Comparison of ENCODE assay signal across 1 cellular context in genomic region chr13:51921790-51922740, GRCh38.
TF ChIP-seq lines count a peak whose summit lies in the region.

No MANE protein-coding gene starts in this region.

TF ChIP-seq in H1, 55 proteins besides CTCF, POLR2A, EP300 and RAD21 (continued from another document):
- TF ChIP-seq MAFK (IDR thresholded peaks at IDR 0.05; ENCODE audit: low read depth, low read length): no peak
- no peak for TF ChIP-seq SUZ12 (IDR thresholded peaks at IDR 0.05; ENCODE audit: low read length)
- no peak for TF ChIP-seq TBP (IDR thresholded peaks at IDR 0.05; ENCODE audit: low read depth, low read length)
- no peak for TF ChIP-seq MAX (IDR thresholded peaks at IDR 0.05)
- TF ChIP-seq SAP30 (IDR thresholded peaks at IDR 0.05; ENCODE audit: insufficient read depth, insufficient replicate concordance, low read length): no peak
- no peak for TF ChIP-seq KDM1A (IDR thresholded peaks at IDR 0.05; ENCODE audit: borderline replicate concordance, low read length)
- TF ChIP-seq GABPA (IDR thresholded peaks at IDR 0.05; ENCODE audit: borderline replicate concordance, insufficient read depth, low read length): no peak
- no peak for TF ChIP-seq BACH1 (IDR thresholded peaks at IDR 0.05; ENCODE audit: low read length)
